In genomic region chr3:10248984-10249748, GRCh38 we compare ENCODE assay signal across 8 cellular contexts. TPM values are rescaled to one million over a fixed set of nuclear protein-coding genes. Genes with fewer than 3 reads are reported as not detected.
DNase-seq lines count a peak whose midpoint lies in the region; ATAC-seq and TF ChIP-seq lines count a peak whose summit lies in the region.

No MANE protein-coding gene starts in this region.

- peak overlapping the region; percentile 64 to 90 for H3K4me3 ChIP-seq in left lung

- peaks cover 7 to 63% of the 10 kb centered on the region in 2 donors for H3K4me1 ChIP-seq in left lung

- H3K27me3 ChIP-seq in left lung: no peaks in the 10 kb centered on the region

- peak overlapping the region; percentile 81 to 88 for H3K27ac ChIP-seq in left lung

- DNase-seq in CD1c-positive myeloid dendritic cell (ENCODE audit: extremely low spot score) (peak; percentile 63), WTC11 (ENCODE audit: low spot score) (peak; percentile 47), cerebellar cortex (ENCODE audit: low spot score) (peak; percentile 20), left lung (peak; percentile 46 to 88), NCI-H2171 (lab: John Stamatoyannopoulos, UW) (no peak), NCI-H2196 (lab: John Stamatoyannopoulos, UW; ENCODE audit: unreplicated experiment) (no peak)
- peak; percentile 33 to 82 (median 38) for DNase-seq in stimulated activated CD4-positive, alpha-beta T cell treated with anti-CD3 and anti-CD28 coated beads, TNF-alpha, amount 100 ng/mL, for 24 hours (ENCODE audit: low read depth in 3 of 3)

- H3K27ac Mint-ChIP-seq in WTC11: peak overlapping the region; percentile 70

- H3K36me3 ChIP-seq in left lung: peaks cover 0 to 42% of the 10 kb centered on the region in 2 donors

- H3K36me3 Mint-ChIP-seq in WTC11: peaks cover 54% of the 10 kb centered on the region

- CTCF ChIA-PET in WTC11 (lab: Charles Lee): interaction anchor here (1.3 to 2.6 kb wide), 3 partner anchors 12 to 108 kb away, joined by 3 to 18 read pairs (median 4); partner anchors contain the start of gene VHL

- POLR2A ChIA-PET in WTC11 (lab: Charles Lee): interaction anchor here (0.5 to 2.4 kb wide), 5 partner anchors 12 to 316 kb away, joined by 3 to 10 read pairs (median 5); partner anchors contain the start of gene CRELD1

- peak overlapping the region; percentile 92 for H3K4me3 Mint-ChIP-seq in WTC11

- H3K27me3 Mint-ChIP-seq in WTC11 (ENCODE audit: low read depth): peaks cover 30% of the 10 kb centered on the region

- TF ChIP-seq CTCF in WTC11 (IDR thresholded peaks at IDR 0.05): no peak
- TF ChIP-seq CTCF in left lung (IDR thresholded peaks at IDR 0.05): no peak

- ATAC-seq in HG02885 (IDR thresholded peaks at IDR 0.05; ENCODE audit: poor library complexity, unreplicated experiment): peak; percentile 15
- peak; percentile 1 for ATAC-seq in WTC11
- peak; percentile 30 for ATAC-seq in left lung

- H3K9me3 Mint-ChIP-seq in WTC11: peaks cover 27% of the 10 kb centered on the region

- peaks cover 0 to 21% of the 10 kb centered on the region in 2 donors for H3K9me3 ChIP-seq in left lung

- H3K4me1 Mint-ChIP-seq in WTC11: peaks cover 25% of the 10 kb centered on the region

- intact Hi-C loops in left lung (cut with DNase I): no loop called here

TF ChIP-seq in WTC11, 78 proteins besides CTCF, POLR2A, EP300 and RAD21:
- no peak for TF ChIP-seq ATF1 (CRISPR knock-in tag; IDR thresholded peaks at IDR 0.05)
- TF ChIP-seq USF1 (CRISPR knock-in tag; IDR thresholded peaks at IDR 0.05): peak; percentile 34; the same call in 1 of the 2 replicates
- TF ChIP-seq ZBTB21 (CRISPR knock-in tag; IDR thresholded peaks at IDR 0.05; ENCODE audit: borderline replicate concordance): no peak
- TF ChIP-seq MYBL2 (CRISPR knock-in tag; IDR thresholded peaks at IDR 0.05): 0 out of 2 replicates have a peak, but pooled peaks have one; percentile 22
- 0 out of 2 replicates have a peak, but pooled peaks have one; percentile 23 for TF ChIP-seq HMGXB4 (CRISPR knock-in tag; IDR thresholded peaks at IDR 0.05)
- peak; percentile 58; the same call in 1 of the 2 replicates for TF ChIP-seq MAX (CRISPR knock-in tag; IDR thresholded peaks at IDR 0.05)
- no peak for TF ChIP-seq E2F1 (CRISPR knock-in tag; IDR thresholded peaks at IDR 0.05)
- peak; percentile 89 for TF ChIP-seq ZNF263 (CRISPR knock-in tag; IDR thresholded peaks at IDR 0.05; ENCODE audit: low read depth)
- 0 out of 2 replicates have a peak, but pooled peaks have one; percentile 30 for TF ChIP-seq SMAD3 (CRISPR knock-in tag; IDR thresholded peaks at IDR 0.05; ENCODE audit: borderline replicate concordance)
- 0 out of 2 replicates have a peak, but pooled peaks have one; percentile 18 for TF ChIP-seq SP1 (CRISPR knock-in tag; conservative IDR thresholded peaks at IDR 0.05)

RNA-seq across cellular contexts. Expression of gene TATDN2, which starts 0.9 kb away (rescaled TPM):
- total RNA-seq in WTC11 (2021) (23.2 to 31.7 TPM (median 24.7 TPM) in 3 replicates), left lung (10 to 100 TPM; 29.1 to 35.2 TPM)

RNA-seq across cellular contexts. Expression of gene GHRL, which starts 43.6 kb away (rescaled TPM):
- total RNA-seq in WTC11 (2021) (0.34 to 0.35 TPM in 2 of 3 replicates, not detected in the other), left lung (1 to 10 TPM in 1 of 2 donors, under 1 TPM in 1; 0.17 to 3.0 TPM)

Comparison
In these comparisons a context has a peak if more than half of its experiments do, and no peak if none do; other contexts are left out.
1. DNase-seq: peak in CD1c-positive myeloid dendritic cell (single experiment), WTC11 (single experiment), cerebellar cortex (single experiment), left lung (2 of 2) and stimulated activated CD4-positive, alpha-beta T cell treated with anti-CD3 and anti-CD28 coated beads, TNF-alpha, amount 100 ng/mL, for 24 hours (3 of 3); none in NCI-H2171 (single experiment) and NCI-H2196 (single experiment).
2. Peak in every context shown above with its lines, with median percentiles within 50 percentile points of each other: ATAC-seq.